8 cellular contexts compared by ENCODE assay signal in the genomic region with DNA sequence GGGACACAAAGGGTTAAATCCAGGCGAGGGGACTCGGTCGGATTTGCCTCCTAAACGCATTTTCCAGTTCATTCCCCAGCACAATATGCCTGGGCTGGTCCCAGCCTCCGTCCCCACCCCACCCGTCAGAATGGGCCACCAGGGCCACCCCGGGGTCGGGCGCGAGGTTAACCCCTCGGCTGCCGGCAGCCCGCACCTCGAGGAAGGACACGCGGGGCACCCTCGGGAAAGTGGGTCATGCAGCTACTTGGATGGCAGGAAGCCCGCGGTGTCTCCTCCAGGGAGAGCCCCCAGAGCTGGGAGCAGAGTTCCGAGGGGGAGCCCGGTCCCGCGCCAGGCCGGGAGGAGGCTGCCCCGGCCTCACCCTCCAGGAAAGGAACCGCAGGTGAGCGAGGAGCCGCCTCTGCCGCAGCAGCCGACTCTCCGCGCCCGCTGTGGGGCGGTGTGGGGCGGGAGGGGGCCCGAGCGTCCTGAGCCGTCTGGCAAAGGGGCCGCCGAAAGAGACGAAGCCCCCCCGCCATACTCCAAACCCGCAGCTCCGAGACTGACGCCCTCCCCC. TPM values are rescaled to one million over a fixed set of nuclear protein-coding genes. Genes with fewer than 3 reads are reported as not detected.
A peak's percentile ranks its signal among the peaks of the same experiment; 100 is the strongest.
DNase-seq lines count a peak whose midpoint lies in the region; ATAC-seq and TF ChIP-seq lines count a peak whose summit lies in the region.

No MANE protein-coding gene starts in this region.

- peak overlapping the region; percentile 84 for H3K27ac Mint-ChIP-seq in endodermal cell

- H3K79me2 ChIP-seq in ACC112 (ENCODE audit: control insufficient read depth, insufficient read depth, low read length, unreplicated experiment): no peaks in the 10 kb centered on the region
- H3K79me2 ChIP-seq in SK-N-SH (ENCODE audit: insufficient read depth): peaks cover 18% of the 10 kb centered on the region

- TF ChIP-seq CTCF in GM12873 (IDR thresholded peaks at IDR 0.05; ENCODE audit: insufficient read depth, low read depth, low read length, missing control alignments): peak; percentile 29
- no peak; the same call in 1 of the 2 replicates for TF ChIP-seq CTCF in SK-N-SH (IDR thresholded peaks at IDR 0.05)
- TF ChIP-seq CTCF in endodermal cell (conservative IDR thresholded peaks at IDR 0.05): peak; percentile 48

- H3K4me1 ChIP-seq in ACC112 (ENCODE audit: control insufficient read depth, insufficient read depth, low read length, unreplicated experiment): peaks cover 9% of the 10 kb centered on the region
- H3K4me1 ChIP-seq in SK-N-SH (ENCODE audit: control insufficient read depth in 1 of 2, insufficient read depth in 2 of 2, low read depth in 1 of 2, low read length in 1 of 2): peaks cover 6 to 58% of the 10 kb centered on the region in 2 experiments; a peak in 2 of 4 replicates
- H3K4me1 ChIP-seq in endodermal cell (ENCODE audit: control insufficient read depth, insufficient read depth, low read length): peaks cover 19% of the 10 kb centered on the region
- H3K4me1 ChIP-seq in muscle layer of duodenum (ENCODE audit: control insufficient read depth in 1 of 2, insufficient read depth in 2 of 2, low read length in 2 of 2): peaks cover 7 to 28% of the 10 kb centered on the region in 2 donors

- H3K9me3 ChIP-seq in SK-N-SH (no peaks in the 10 kb centered on the region), endodermal cell (ENCODE audit: control insufficient read depth, low read length) (no peaks in the 10 kb centered on the region), muscle layer of duodenum (ENCODE audit: control insufficient read depth in 1 of 2, low read length in 2 of 2) (no peaks in the 10 kb centered on the region)

- ATAC-seq in GM18909 (IDR thresholded peaks at IDR 0.05; ENCODE audit: poor library complexity, unreplicated experiment): no peak
- ATAC-seq in HG02642 (IDR thresholded peaks at IDR 0.05; ENCODE audit: poor library complexity, unreplicated experiment): no peak
- no peak for ATAC-seq in HG03108 (IDR thresholded peaks at IDR 0.05; ENCODE audit: unreplicated experiment)

- no peaks in the 10 kb centered on the region for H3K36me3 Mint-ChIP-seq in endodermal cell (ENCODE audit: low read depth)

- TF ChIP-seq RAD21 in SK-N-SH (IDR thresholded peaks at IDR 0.05; ENCODE audit: low read length): peak; percentile 7; the same call in 1 of the 2 replicates

- H3K4me2 ChIP-seq in SK-N-SH: peak overlapping the region; percentile 98

- CTCF ChIA-PET in SK-N-SH (lab: Yijun Ruan, JAX): interaction anchor here (0.6 to 7.7 kb wide), 26 partner anchors 8 to 1907 kb away, joined by 3 to 129 read pairs (median 4); no protein-coding TSS in a partner anchor

- H3K4me1 Mint-ChIP-seq in endodermal cell: peaks cover 46% of the 10 kb centered on the region

- H3K9ac ChIP-seq in SK-N-SH (peak overlapping the region; percentile 70; the same call in 1 of the 2 replicates), endodermal cell (ENCODE audit: extremely low read depth, low read length, poor library complexity, severe bottlenecking) (peak overlapping the region; percentile 45)

- no peak for TF ChIP-seq EP300 in SK-N-SH (IDR thresholded peaks at IDR 0.05; ENCODE audit: borderline replicate concordance in 1 of 2, low read depth in 1 of 2, low read length in 1 of 2)

- H3F3A ChIP-seq in SK-N-SH (replicated peaks; ENCODE audit: insufficient read depth): no peaks in the 10 kb centered on the region

- H3K27me3 ChIP-seq in ACC112 (ENCODE audit: insufficient read depth, low read length) (peaks cover 6% of the 10 kb centered on the region), SK-N-SH (ENCODE audit: insufficient read depth) (no peaks in the 10 kb centered on the region), endodermal cell (ENCODE audit: control insufficient read depth, insufficient read depth, low read length, poor library complexity, severe bottlenecking) (peaks cover 15% of the 10 kb centered on the region), muscle layer of duodenum (ENCODE audit: low read depth, low read length) (peaks cover 4% of the 10 kb centered on the region)

- no peaks in the 10 kb centered on the region for H3K9me3 Mint-ChIP-seq in endodermal cell

- H2AFZ ChIP-seq in ACC112 (ENCODE audit: low read length, unreplicated experiment) (peak overlapping the region; percentile 28), SK-N-SH (ENCODE audit: low read depth) (peak overlapping the region; percentile 82)

- 2% methylated on average over 13 of the region's 45 CpGs for WGBS in SK-N-SH (ENCODE audit: low lambda C conversion rate)
- WGBS in endodermal cell (ENCODE audit: insufficient coverage in 1 of 2, insufficient read length in 1 of 2), 2 experiments: 0% methylated on average over 7 to 45 of the region's 45 CpGs

- DNase-seq in SK-N-SH (peak; percentile 74), endodermal cell (peak; percentile 88)

- peaks cover 28% of the 10 kb centered on the region; the same call in 1 of the 2 replicates for H4K20me1 ChIP-seq in SK-N-SH (ENCODE audit: insufficient read depth)

- no peaks in the 10 kb centered on the region for H3K9me2 ChIP-seq in SK-N-SH

- POLR2A ChIA-PET in SK-N-SH (lab: Yijun Ruan, JAX): interaction anchor here (0.9 to 2.8 kb wide), 8 partner anchors 10 to 381 kb away, joined by 3 to 17 read pairs (median 4); no protein-coding TSS in a partner anchor

- H3K4me3 ChIP-seq in ACC112 (ENCODE audit: low read depth, low read length): peak overlapping the region; percentile 89
- peak overlapping the region; percentile 84 to 87 for H3K4me3 ChIP-seq in SK-N-SH (ENCODE audit: low read depth in 2 of 2, low read length in 1 of 2)
- peak overlapping the region; percentile 93 for H3K4me3 ChIP-seq in endodermal cell (ENCODE audit: low read length)
- peak overlapping the region; percentile 76 to 80 for H3K4me3 ChIP-seq in muscle layer of duodenum (ENCODE audit: low read depth in 1 of 2, low read length in 2 of 2)

- peaks cover 25% of the 10 kb centered on the region for H3K27me3 Mint-ChIP-seq in endodermal cell (ENCODE audit: insufficient read depth)

- peak overlapping the region; percentile 92 for H3K4me3 Mint-ChIP-seq in endodermal cell

- H3K27ac ChIP-seq in ACC112 (ENCODE audit: low read depth, low read length): no peak overlapping the region
- peak overlapping the region in 1 of 2 experiments; percentile 97; a peak in 2 of 4 replicates for H3K27ac ChIP-seq in SK-N-SH (ENCODE audit: low read depth in 2 of 2, low read length in 1 of 2)
- H3K27ac ChIP-seq in endodermal cell (ENCODE audit: low read depth, low read length): no peak overlapping the region
- H3K27ac ChIP-seq in muscle layer of duodenum (ENCODE audit: low read length): peak overlapping the region; percentile 69

- H3K36me3 ChIP-seq in ACC112 (ENCODE audit: insufficient read depth, low read length): no peaks in the 10 kb centered on the region
- no peaks in the 10 kb centered on the region for H3K36me3 ChIP-seq in SK-N-SH (replicated peaks in 1 of 2; ENCODE audit: control insufficient read depth in 1 of 2, insufficient read depth in 2 of 2, low read length in 1 of 2)
- no peaks in the 10 kb centered on the region for H3K36me3 ChIP-seq in endodermal cell (ENCODE audit: control insufficient read depth, insufficient read depth, low read length)
- H3K36me3 ChIP-seq in muscle layer of duodenum (ENCODE audit: control insufficient read depth in 1 of 2, insufficient read depth in 2 of 2, low read length in 2 of 2): no peaks in the 10 kb centered on the region

TF ChIP-seq in SK-N-SH, 30 proteins besides CTCF, POLR2A, EP300 and RAD21:
- TF ChIP-seq POLR2AphosphoS5 (IDR thresholded peaks at IDR 0.05; ENCODE audit: low read depth, low read length) (no peak), SMC3 (IDR thresholded peaks at IDR 0.05; ENCODE audit: low read depth, low read length) (peak; percentile 1; the same call in 1 of the 2 replicates), MXI1 (IDR thresholded peaks at IDR 0.05; ENCODE audit: low read depth, low read length) (peak; percentile 25; the same call in 1 of the 2 replicates)

RNA-seq across cellular contexts. Expression of a gene that starts 1.4 kb away (rescaled TPM):
- 6.7 and 9.1 TPM in 2 replicates for polyA plus RNA-seq in SK-N-SH (2012; rRNA removed)
- polyA plus RNA-seq in SK-N-SH (2012; cell fraction: cytosol; rRNA removed): 3.9 and 7.4 TPM in 2 replicates
- 10.8 and 12.7 TPM in 2 replicates for polyA plus RNA-seq in SK-N-SH (2012; cell fraction: nucleus; rRNA removed)
- total RNA-seq in endodermal cell: 10 to 100 TPM; 29.3 to 45.3 TPM
- polyA plus RNA-seq in endodermal cell (2013, experiment 1 of 2): 40.7 TPM
- polyA plus RNA-seq in endodermal cell (2013, experiment 2 of 2): 31.7 TPM
